ENCODE assay signal across 27 cellular contexts in the genomic region with DNA sequence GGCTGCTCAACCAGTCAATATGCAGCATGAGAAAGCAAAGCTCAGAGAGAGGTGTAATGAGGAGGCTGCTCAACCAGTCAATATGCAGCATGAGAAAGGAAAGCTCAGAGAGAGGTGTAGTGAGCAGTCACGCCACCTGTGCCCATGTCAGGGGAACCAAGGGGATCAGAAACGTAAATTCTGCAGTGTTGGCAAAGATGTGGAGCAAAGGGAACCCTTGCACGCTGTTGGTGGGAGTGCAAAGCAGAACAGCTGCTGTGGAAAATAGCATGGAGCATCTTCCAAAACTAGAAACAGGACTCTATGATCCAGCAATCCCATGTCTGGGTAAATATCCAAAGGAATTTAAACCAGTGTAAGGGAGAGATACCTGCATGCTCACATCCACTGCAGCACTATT.
"Had no signal": no experiment of that assay in that cellular context is flagged by ENCODE, and none has a peak within 500 bp of the region (broad histone marks: within the 10 kb centered on the region; RNA-seq: fewer than 3 reads in every experiment).

No MANE protein-coding gene starts in this region.

- H3K4me1 ChIP-seq: prostate gland had no signal

- H3K9me3 ChIP-seq: ascending aorta, heart right ventricle, left ventricle myocardium inferior, mucosa of descending colon, ovary, prostate gland, right atrium auricular region, thoracic aorta had no signal

- FAIRE-seq: islet of Langerhans had no signal

- H3K9me3 Mint-ChIP-seq: activated CD4-positive, alpha-beta memory T cell treated with anti-CD3 and anti-CD28 coated beads, Interleukin-2, amount 10 ng/mL, durations not matched to agents 7 days and 5 days; activated CD4-positive, alpha-beta T cell treated with anti-CD3 and anti-CD28 coated beads, Interleukin-2, amount 10 ng/mL, durations not matched to agents 7 days and 5 days; activated naive CD4-positive, alpha-beta T cell treated with anti-CD3 and anti-CD28 coated beads, Interleukin-2, amount 10 ng/mL, durations not matched to agents 7 days and 5 days; activated naive CD8-positive, alpha-beta T cell treated with anti-CD3 and anti-CD28 coated beads, Interleukin-2, amount 10 ng/mL, durations not matched to agents 7 days and 5 days; activated T-cell treated with anti-CD3 and anti-CD28 coated beads, Interleukin-2, amount 50 U/mL, for 24 hours; effector memory CD8-positive, alpha-beta T cell; WTC11 had no signal

- H3K4me3 ChIP-seq: ascending aorta, heart right ventricle, left ventricle myocardium inferior, mucosa of descending colon, ovary, prostate gland, right atrium auricular region, thoracic aorta had no signal

- H3K27ac Mint-ChIP-seq: activated CD4-positive, alpha-beta memory T cell treated with anti-CD3 and anti-CD28 coated beads, Interleukin-2, amount 10 ng/mL, durations not matched to agents 7 days and 5 days; activated CD4-positive, alpha-beta T cell treated with anti-CD3 and anti-CD28 coated beads, Interleukin-2, amount 10 ng/mL, durations not matched to agents 7 days and 5 days; activated naive CD4-positive, alpha-beta T cell treated with anti-CD3 and anti-CD28 coated beads, Interleukin-2, amount 10 ng/mL, durations not matched to agents 7 days and 5 days; activated naive CD8-positive, alpha-beta T cell treated with anti-CD3 and anti-CD28 coated beads, Interleukin-2, amount 10 ng/mL, durations not matched to agents 7 days and 5 days; activated T-cell treated with anti-CD3 and anti-CD28 coated beads, Interleukin-2, amount 50 U/mL, for 24 hours; effector memory CD8-positive, alpha-beta T cell; WTC11 had no signal

- H3K4me1 Mint-ChIP-seq: activated CD4-positive, alpha-beta memory T cell treated with anti-CD3 and anti-CD28 coated beads, Interleukin-2, amount 10 ng/mL, durations not matched to agents 7 days and 5 days; activated CD4-positive, alpha-beta T cell treated with anti-CD3 and anti-CD28 coated beads, Interleukin-2, amount 10 ng/mL, durations not matched to agents 7 days and 5 days; activated naive CD4-positive, alpha-beta T cell treated with anti-CD3 and anti-CD28 coated beads, Interleukin-2, amount 10 ng/mL, durations not matched to agents 7 days and 5 days; activated naive CD8-positive, alpha-beta T cell treated with anti-CD3 and anti-CD28 coated beads, Interleukin-2, amount 10 ng/mL, durations not matched to agents 7 days and 5 days had no signal

- H3K36me3 ChIP-seq: ascending aorta, brain microvascular endothelial cell, heart right ventricle, left ventricle myocardium inferior, ovary, prostate gland, right atrium auricular region, thoracic aorta had no signal

- DNase-seq: activated CD4-positive, alpha-beta memory T cell treated with anti-CD3 and anti-CD28 coated beads, Interleukin-2, amount 10 ng/mL, durations not matched to agents 7 days and 5 days; activated CD4-positive, alpha-beta T cell treated with anti-CD3 and anti-CD28 coated beads for 1 hour; activated CD4-positive, alpha-beta T cell treated with anti-CD3 and anti-CD28 coated beads, Interleukin-2, amount 10 ng/mL, durations not matched to agents 7 days and 5 days; activated CD8-positive, alpha-beta memory T cell treated with anti-CD3 and anti-CD28 coated beads, Interleukin-2, amount 50 U/mL, for 48 hours; activated gamma-delta T cell; activated naive CD4-positive, alpha-beta T cell treated with anti-CD3 and anti-CD28 coated beads, Interleukin-2, amount 10 ng/mL, durations not matched to agents 7 days and 5 days; activated naive CD8-positive, alpha-beta T cell treated with anti-CD3 and anti-CD28 coated beads, Interleukin-2, amount 10 ng/mL, durations not matched to agents 7 days and 5 days; activated T-cell treated with anti-CD3 and anti-CD28 coated beads, Interleukin-2, amount 50 U/mL, for 24 hours; brain microvascular endothelial cell; caudate nucleus; cortex of kidney; effector memory CD8-positive, alpha-beta T cell; erythroblast; foreskin fibroblast; heart right ventricle; left ventricle myocardium inferior; mucosa of descending colon; stimulated activated CD4-positive, alpha-beta T cell treated with anti-CD3 and anti-CD28 coated beads, Interleukin-2, amount 100 ng/mL, for 48 hours; stimulated activated naive CD8-positive, alpha-beta T cell treated with anti-CD3 and anti-CD28 coated beads, Interleukin-15, Interleukin-2, amounts not matched to agents 100 U/mL and 50 U/mL, for 24 hours; T-helper 2 cell had no signal

- H3K36me3 Mint-ChIP-seq: activated naive CD4-positive, alpha-beta T cell treated with anti-CD3 and anti-CD28 coated beads, Interleukin-2, amount 10 ng/mL, durations not matched to agents 7 days and 5 days; activated naive CD8-positive, alpha-beta T cell treated with anti-CD3 and anti-CD28 coated beads, Interleukin-2, amount 10 ng/mL, durations not matched to agents 7 days and 5 days; WTC11 had no signal

- H3K27me3 ChIP-seq: ascending aorta, brain microvascular endothelial cell, heart right ventricle, ovary, right atrium auricular region had no signal

- H3K27ac ChIP-seq: ascending aorta, brain microvascular endothelial cell, heart right ventricle, left ventricle myocardium inferior, ovary, prostate gland, right atrium auricular region, thoracic aorta had no signal

- ATAC-seq: effector memory CD8-positive, alpha-beta T cell; heart right ventricle; mucosa of descending colon; stimulated activated naive CD8-positive, alpha-beta T cell treated with anti-CD3 and anti-CD28 coated beads, Interleukin-15, Interleukin-2, amounts not matched to agents 100 U/mL and 50 U/mL, for 24 hours; WTC11 had no signal

- H3K4me3 Mint-ChIP-seq: activated CD4-positive, alpha-beta memory T cell treated with anti-CD3 and anti-CD28 coated beads, Interleukin-2, amount 10 ng/mL, durations not matched to agents 7 days and 5 days; activated CD4-positive, alpha-beta T cell treated with anti-CD3 and anti-CD28 coated beads, Interleukin-2, amount 10 ng/mL, durations not matched to agents 7 days and 5 days; activated naive CD4-positive, alpha-beta T cell treated with anti-CD3 and anti-CD28 coated beads, Interleukin-2, amount 10 ng/mL, durations not matched to agents 7 days and 5 days; activated naive CD8-positive, alpha-beta T cell treated with anti-CD3 and anti-CD28 coated beads, Interleukin-2, amount 10 ng/mL, durations not matched to agents 7 days and 5 days; activated T-cell treated with anti-CD3 and anti-CD28 coated beads, Interleukin-2, amount 50 U/mL, for 24 hours; effector memory CD8-positive, alpha-beta T cell; WTC11 had no signal
